Comparison of ENCODE assay signal across 8 cellular contexts in the genomic region with DNA sequence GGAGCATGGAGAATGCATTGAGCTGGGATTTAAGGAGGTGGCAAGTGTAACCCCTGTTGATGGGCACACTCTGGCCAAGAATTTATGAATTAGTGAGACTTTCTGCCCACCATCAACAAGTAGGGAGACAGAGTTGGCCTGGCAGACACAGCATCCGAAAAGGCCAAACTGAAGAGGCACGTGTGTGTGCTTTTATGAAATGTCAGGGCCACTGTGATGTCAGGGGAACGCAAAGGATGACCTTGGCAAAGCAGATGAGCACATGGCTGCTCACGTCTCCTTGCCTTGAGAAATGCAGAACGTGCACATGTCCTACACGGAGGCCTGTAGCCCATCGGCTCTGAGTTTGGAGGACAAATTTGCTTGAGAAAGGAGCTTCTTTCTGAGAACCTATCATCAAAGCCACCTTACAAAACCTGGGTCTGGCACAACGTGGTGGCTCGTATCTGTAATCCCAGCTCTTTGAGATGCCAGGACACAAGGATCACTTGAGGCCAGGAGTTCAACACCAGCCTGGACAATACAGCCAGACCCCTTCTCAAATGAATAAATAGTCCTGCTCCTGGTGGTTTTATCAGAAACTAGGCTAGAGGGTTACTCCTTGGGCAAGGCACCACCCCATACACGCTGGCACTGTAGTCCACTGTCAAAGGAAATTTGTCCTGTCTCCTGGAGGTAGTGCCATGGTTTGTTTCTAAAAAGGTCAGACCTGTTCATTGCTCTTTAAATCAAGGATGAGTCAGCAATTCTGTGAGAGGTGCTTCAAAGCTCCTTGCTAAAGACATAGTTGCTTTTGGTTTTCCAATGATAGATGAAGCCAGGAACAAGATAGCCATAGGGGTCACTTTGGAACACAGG. TPM values are rescaled to one million over a fixed set of nuclear protein-coding genes. Genes with fewer than 3 reads are reported as not detected.
DNase-seq lines count a peak whose midpoint lies in the region; ATAC-seq, FAIRE-seq and TF ChIP-seq lines count a peak whose summit lies in the region.

No MANE protein-coding gene starts in this region.

- no peak overlapping the region for H3K27ac Mint-ChIP-seq in CD14-positive monocyte
- H3K27ac Mint-ChIP-seq in dendritic cell treated with granulocyte-macrophage colony-stimulating factor and Interleukin-4, amounts not matched to agents 40 ng/mL and 50 ng/mL, for 4 days: peak overlapping the region; percentile 73
- H3K27ac Mint-ChIP-seq in natural killer cell treated with Interleukin-12 subunit alpha and Interleukin-12 subunit beta and Interleukin-15 and Interleukin-18, amount 100 ng/mL, for 72 hours: peak overlapping the region; percentile 81 to 88

- peaks cover 0 to 3% (median 0%) of the 10 kb centered on the region in 7 donors for H3K9me3 Mint-ChIP-seq in CD14-positive monocyte
- no peaks in the 10 kb centered on the region for H3K9me3 Mint-ChIP-seq in dendritic cell treated with granulocyte-macrophage colony-stimulating factor and Interleukin-4, amounts not matched to agents 40 ng/mL and 50 ng/mL, for 4 days
- no peaks in the 10 kb centered on the region for H3K9me3 Mint-ChIP-seq in natural killer cell treated with Interleukin-12 subunit alpha and Interleukin-12 subunit beta and Interleukin-15 and Interleukin-18, amount 100 ng/mL, for 72 hours

- H3K27me3 ChIP-seq in Loucy (ENCODE audit: insufficient read depth, low read length, poor library complexity, severe bottlenecking): no peaks in the 10 kb centered on the region

- no peak overlapping the region for H3K9ac ChIP-seq in Loucy (ENCODE audit: low read depth, low read length, poor library complexity, severe bottlenecking)

- peak overlapping the region; percentile 90 to 95 for H3K4me3 Mint-ChIP-seq in CD14-positive monocyte
- H3K4me3 Mint-ChIP-seq in dendritic cell treated with granulocyte-macrophage colony-stimulating factor and Interleukin-4, amounts not matched to agents 40 ng/mL and 50 ng/mL, for 4 days: peak overlapping the region; percentile 90
- peak overlapping the region; percentile 98 for H3K4me3 Mint-ChIP-seq in natural killer cell treated with Interleukin-12 subunit alpha and Interleukin-12 subunit beta and Interleukin-15 and Interleukin-18, amount 100 ng/mL, for 72 hours

- peak overlapping the region; percentile 84 for H3K4me2 ChIP-seq in Loucy (ENCODE audit: low read depth, low read length, poor library complexity, severe bottlenecking)

- H3K4me3 ChIP-seq in Loucy (ENCODE audit: low read length, poor library complexity, severe bottlenecking): peak overlapping the region; percentile 76

- ATAC-seq in natural killer cell treated with Interleukin-12 subunit alpha and Interleukin-12 subunit beta and Interleukin-15 and Interleukin-18, amount 100 ng/mL, for 72 hours: no peak
- no peak for ATAC-seq in GM18505 (IDR thresholded peaks at IDR 0.05; ENCODE audit: unreplicated experiment)

- no peaks in the 10 kb centered on the region for H3K9me3 ChIP-seq in Loucy (ENCODE audit: insufficient read depth, low read depth, low read length)

- peaks cover 21 to 34% of the 10 kb centered on the region in 2 donors for H3K36me3 Mint-ChIP-seq in CD14-positive monocyte
- peaks cover 23% of the 10 kb centered on the region for H3K36me3 Mint-ChIP-seq in dendritic cell treated with granulocyte-macrophage colony-stimulating factor and Interleukin-4, amounts not matched to agents 40 ng/mL and 50 ng/mL, for 4 days (ENCODE audit: low read depth)
- peaks cover 7% of the 10 kb centered on the region for H3K36me3 Mint-ChIP-seq in natural killer cell treated with Interleukin-12 subunit alpha and Interleukin-12 subunit beta and Interleukin-15 and Interleukin-18, amount 100 ng/mL, for 72 hours

- peaks cover 35% of the 10 kb centered on the region for H3K4me1 Mint-ChIP-seq in CD14-positive monocyte
- H3K4me1 Mint-ChIP-seq in dendritic cell treated with granulocyte-macrophage colony-stimulating factor and Interleukin-4, amounts not matched to agents 40 ng/mL and 50 ng/mL, for 4 days (ENCODE audit: low read depth): peaks cover 31% of the 10 kb centered on the region
- peaks cover 34 to 41% of the 10 kb centered on the region in 2 donors for H3K4me1 Mint-ChIP-seq in natural killer cell treated with Interleukin-12 subunit alpha and Interleukin-12 subunit beta and Interleukin-15 and Interleukin-18, amount 100 ng/mL, for 72 hours (ENCODE audit: low read depth in 2 of 2)

- TF ChIP-seq CTCF in CD14-positive monocyte (IDR thresholded peaks at IDR 0.05) (no peak), Loucy (conservative IDR thresholded peaks at IDR 0.05; ENCODE audit: low read length) (no peak)

- H3K27me3 Mint-ChIP-seq in CD14-positive monocyte (ENCODE audit: low read depth in 3 of 3): peaks cover 18 to 24% (median 21%) of the 10 kb centered on the region in 3 donors
- peaks cover 24% of the 10 kb centered on the region for H3K27me3 Mint-ChIP-seq in dendritic cell treated with granulocyte-macrophage colony-stimulating factor and Interleukin-4, amounts not matched to agents 40 ng/mL and 50 ng/mL, for 4 days
- no peaks in the 10 kb centered on the region for H3K27me3 Mint-ChIP-seq in natural killer cell treated with Interleukin-12 subunit alpha and Interleukin-12 subunit beta and Interleukin-15 and Interleukin-18, amount 100 ng/mL, for 72 hours

- FAIRE-seq in GM12891 (lab: Jason Lieb, UNC): no peak

- H3K9me2 ChIP-seq in Loucy (replicated peaks; ENCODE audit: low read depth, low read length): no peaks in the 10 kb centered on the region

- H4K20me1 ChIP-seq in Loucy (ENCODE audit: insufficient read depth, low read length, poor library complexity, severe bottlenecking): no peaks in the 10 kb centered on the region

- H3K79me2 ChIP-seq in Loucy (ENCODE audit: insufficient read depth, low read length): peaks cover 33% of the 10 kb centered on the region

- H3K4me1 ChIP-seq in Loucy (ENCODE audit: insufficient read depth, low read length, poor library complexity, severe bottlenecking): peaks cover 46% of the 10 kb centered on the region

- peaks cover 10% of the 10 kb centered on the region for H3F3A ChIP-seq in Loucy (ENCODE audit: low read depth)

- DNase-seq in CD14-positive monocyte (ENCODE audit: low spot score) (no peak), D341Med (ENCODE audit: low spot score) (no peak), GM12891 (ENCODE audit: insufficient read length, low spot score) (no peak), NCI-H69 (lab: John Stamatoyannopoulos, UW) (no peak)
- DNase-seq in natural killer cell treated with Interleukin-12 subunit alpha and Interleukin-12 subunit beta and Interleukin-15 and Interleukin-18, amount 100 ng/mL, for 72 hours (ENCODE audit: low spot score): no peak

- H3K36me3 ChIP-seq in Loucy (ENCODE audit: insufficient read depth, low read length): no peaks in the 10 kb centered on the region

- intact Hi-C loops in CD14-positive monocyte (cut with micrococcal nuclease): loop anchor here (2.0 to 5.0 kb wide), 5 partner anchors 36 to 224 kb away; no protein-coding TSS in a partner anchor
- intact Hi-C loops in dendritic cell treated with granulocyte-macrophage colony-stimulating factor and Interleukin-4, amounts not matched to agents 40 ng/mL and 50 ng/mL, for 4 days (cut with micrococcal nuclease): loop anchor here (2.0 to 5.0 kb wide), 2 partner anchors 36 to 45 kb away; no protein-coding TSS in a partner anchor

- peak overlapping the region; percentile 96; the same call in 1 of the 2 replicates for H2AFZ ChIP-seq in Loucy (ENCODE audit: low read length)

- no peak for TF ChIP-seq POLR2A in GM12891 (IDR thresholded peaks at IDR 0.05; ENCODE audit: low read depth, low read length)
- no peak for TF ChIP-seq POLR2A in GM18505 (IDR thresholded peaks at IDR 0.05; ENCODE audit: borderline replicate concordance, extremely low read depth, insufficient read depth, insufficient read length)

TF ChIP-seq in GM12891, 5 proteins besides CTCF, POLR2A, EP300 and RAD21:
- TF ChIP-seq PAX5 (IDR thresholded peaks at IDR 0.05; ENCODE audit: insufficient read depth, low read length, severe bottlenecking) (no peak), POU2F2 (IDR thresholded peaks at IDR 0.05; ENCODE audit: low read depth, low read length) (no peak), TAF1 (IDR thresholded peaks at IDR 0.05; ENCODE audit: low read depth, low read length) (no peak), POLR2AphosphoS5 (IDR thresholded peaks at IDR 0.05; ENCODE audit: low read depth, low read length) (no peak), SPI1 (IDR thresholded peaks at IDR 0.05; ENCODE audit: low read depth, low read length) (no peak)

RNA-seq across cellular contexts. Expression of gene SH3BP5, which starts 0.9 kb away (rescaled TPM):
- polyA plus RNA-seq in CD14-positive monocyte: 10 to 100 TPM; 10.7 to 22.8 TPM
- 100 to 1,000 TPM in 1 of 2 donors, 10 to 100 TPM in 1; 58.5 to 165 TPM for total RNA-seq in natural killer cell treated with Interleukin-12 subunit alpha and Interleukin-12 subunit beta and Interleukin-15 and Interleukin-18, amount 100 ng/mL, for 72 hours
- 14.1 TPM for polyA plus RNA-seq in GM12891 (2012; ENCODE audit: low read depth, missing spikeins)

Comparison
In these comparisons a context has a peak if more than half of its experiments do, and no peak if none do; other contexts are left out.
1. H3K27ac Mint-ChIP-seq: peak in dendritic cell treated with granulocyte-macrophage colony-stimulating factor and Interleukin-4, amounts not matched to agents 40 ng/mL and 50 ng/mL, for 4 days (single experiment) and natural killer cell treated with Interleukin-12 subunit alpha and Interleukin-12 subunit beta and Interleukin-15 and Interleukin-18, amount 100 ng/mL, for 72 hours (2 of 2); none in CD14-positive monocyte (0 of 7).
2. Peak in every context shown above with its lines, with median percentiles within 50 percentile points of each other: H3K4me3 Mint-ChIP-seq.